In the genomic region with DNA sequence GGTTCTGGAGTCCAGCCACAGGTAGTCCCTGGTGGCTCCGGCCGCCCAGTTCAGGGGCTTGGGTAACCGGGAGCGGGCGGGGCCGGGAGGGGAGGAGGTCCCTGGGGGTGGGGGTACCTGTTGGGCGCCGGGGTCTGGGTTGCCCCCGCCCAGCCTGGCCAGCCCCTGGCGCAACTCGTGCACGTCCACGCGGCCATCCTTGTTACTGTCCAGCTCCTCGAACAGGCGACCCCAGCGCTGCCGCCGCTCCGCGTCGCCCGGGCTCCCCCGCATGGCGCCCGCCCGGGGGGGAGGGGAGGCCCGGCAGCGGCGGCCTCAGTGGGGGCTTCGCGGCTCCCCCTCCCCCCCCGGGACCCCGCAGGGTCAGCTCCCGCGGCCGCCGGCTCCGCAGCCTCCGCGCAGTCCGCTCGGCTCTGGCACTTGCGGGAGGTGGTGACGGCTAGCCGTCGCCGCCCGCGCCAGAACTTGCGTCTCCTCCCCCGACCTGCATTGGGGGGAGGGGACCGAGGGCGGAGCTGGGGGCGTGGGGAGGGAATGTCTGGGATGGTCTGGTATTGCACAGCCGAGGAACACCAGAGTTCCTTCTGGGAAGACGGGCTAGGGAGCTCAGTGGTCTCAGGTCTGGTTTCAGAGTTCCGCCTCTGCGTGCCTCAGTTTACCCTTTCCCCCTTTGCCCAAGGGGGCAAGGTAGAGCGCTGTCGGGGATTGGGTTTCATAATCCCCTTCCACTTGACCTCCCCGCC, we compare ENCODE assay signal across 1 cellular context.
TF ChIP-seq lines count a peak whose summit lies in the region.

A gene (minus strand): TSS at position 437 of the 743 bp plus-strand sequence. CDS start 164 bp downstream, at position 273.

TF ChIP-seq in H1, 55 proteins besides CTCF, POLR2A, EP300 and RAD21 (continued from another document):
- TF ChIP-seq, protein P1, sequence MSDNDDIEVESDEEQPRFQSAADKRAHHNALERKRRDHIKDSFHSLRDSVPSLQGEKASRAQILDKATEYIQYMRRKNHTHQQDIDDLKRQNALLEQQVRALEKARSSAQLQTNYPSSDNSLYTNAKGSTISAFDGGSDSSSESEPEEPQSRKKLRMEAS (IDR thresholded peaks at IDR 0.05) = no peak
- TF ChIP-seq KDM5A (IDR thresholded peaks at IDR 0.05; ENCODE audit: low read length) = no peak
- no peak for TF ChIP-seq GTF2F1 (IDR thresholded peaks at IDR 0.05; ENCODE audit: borderline replicate concordance, low read depth, low read length)
- no peak for TF ChIP-seq NRF1 (IDR thresholded peaks at IDR 0.05; ENCODE audit: low read depth, low read length)
- TF ChIP-seq JUN (IDR thresholded peaks at IDR 0.05; ENCODE audit: low read depth, low read length) = no peak
- TF ChIP-seq CHD1 (IDR thresholded peaks at IDR 0.05; ENCODE audit: low read depth, low read length) = no peak
- no peak for TF ChIP-seq CEBPB (IDR thresholded peaks at IDR 0.05; ENCODE audit: low read depth, low read length)
- TF ChIP-seq SRF (IDR thresholded peaks at IDR 0.05; ENCODE audit: low read depth, low read length) = no peak
- TF ChIP-seq TCF12 (IDR thresholded peaks at IDR 0.05; ENCODE audit: low read depth, low read length) = no peak
- TF ChIP-seq SP1 (IDR thresholded peaks at IDR 0.05; ENCODE audit: low read depth, low read length) = no peak
- no peak for TF ChIP-seq POLR2AphosphoS5 (IDR thresholded peaks at IDR 0.05; ENCODE audit: low read depth, low read length)
- no peak for TF ChIP-seq SP4 (IDR thresholded peaks at IDR 0.05; ENCODE audit: low read length)
- no peak for TF ChIP-seq SP2 (IDR thresholded peaks at IDR 0.05; ENCODE audit: low read length)
- no peak for TF ChIP-seq RFX5 (IDR thresholded peaks at IDR 0.05; ENCODE audit: borderline replicate concordance, low read depth, low read length)
- peak; percentile 53; the same call in 1 of the 2 replicates for TF ChIP-seq CREB1 (IDR thresholded peaks at IDR 0.05)
- TF ChIP-seq TEAD4 (IDR thresholded peaks at IDR 0.05; ENCODE audit: low read depth, low read length) = no peak
- peak; percentile 89 for TF ChIP-seq KDM4A (IDR thresholded peaks at IDR 0.05; ENCODE audit: low read depth, low read length, severe bottlenecking)
- no peak for TF ChIP-seq TAF7 (optimal IDR thresholded peaks at IDR 0.05; ENCODE audit: borderline replicate concordance, low read depth, low read length)
- TF ChIP-seq, protein P2, sequence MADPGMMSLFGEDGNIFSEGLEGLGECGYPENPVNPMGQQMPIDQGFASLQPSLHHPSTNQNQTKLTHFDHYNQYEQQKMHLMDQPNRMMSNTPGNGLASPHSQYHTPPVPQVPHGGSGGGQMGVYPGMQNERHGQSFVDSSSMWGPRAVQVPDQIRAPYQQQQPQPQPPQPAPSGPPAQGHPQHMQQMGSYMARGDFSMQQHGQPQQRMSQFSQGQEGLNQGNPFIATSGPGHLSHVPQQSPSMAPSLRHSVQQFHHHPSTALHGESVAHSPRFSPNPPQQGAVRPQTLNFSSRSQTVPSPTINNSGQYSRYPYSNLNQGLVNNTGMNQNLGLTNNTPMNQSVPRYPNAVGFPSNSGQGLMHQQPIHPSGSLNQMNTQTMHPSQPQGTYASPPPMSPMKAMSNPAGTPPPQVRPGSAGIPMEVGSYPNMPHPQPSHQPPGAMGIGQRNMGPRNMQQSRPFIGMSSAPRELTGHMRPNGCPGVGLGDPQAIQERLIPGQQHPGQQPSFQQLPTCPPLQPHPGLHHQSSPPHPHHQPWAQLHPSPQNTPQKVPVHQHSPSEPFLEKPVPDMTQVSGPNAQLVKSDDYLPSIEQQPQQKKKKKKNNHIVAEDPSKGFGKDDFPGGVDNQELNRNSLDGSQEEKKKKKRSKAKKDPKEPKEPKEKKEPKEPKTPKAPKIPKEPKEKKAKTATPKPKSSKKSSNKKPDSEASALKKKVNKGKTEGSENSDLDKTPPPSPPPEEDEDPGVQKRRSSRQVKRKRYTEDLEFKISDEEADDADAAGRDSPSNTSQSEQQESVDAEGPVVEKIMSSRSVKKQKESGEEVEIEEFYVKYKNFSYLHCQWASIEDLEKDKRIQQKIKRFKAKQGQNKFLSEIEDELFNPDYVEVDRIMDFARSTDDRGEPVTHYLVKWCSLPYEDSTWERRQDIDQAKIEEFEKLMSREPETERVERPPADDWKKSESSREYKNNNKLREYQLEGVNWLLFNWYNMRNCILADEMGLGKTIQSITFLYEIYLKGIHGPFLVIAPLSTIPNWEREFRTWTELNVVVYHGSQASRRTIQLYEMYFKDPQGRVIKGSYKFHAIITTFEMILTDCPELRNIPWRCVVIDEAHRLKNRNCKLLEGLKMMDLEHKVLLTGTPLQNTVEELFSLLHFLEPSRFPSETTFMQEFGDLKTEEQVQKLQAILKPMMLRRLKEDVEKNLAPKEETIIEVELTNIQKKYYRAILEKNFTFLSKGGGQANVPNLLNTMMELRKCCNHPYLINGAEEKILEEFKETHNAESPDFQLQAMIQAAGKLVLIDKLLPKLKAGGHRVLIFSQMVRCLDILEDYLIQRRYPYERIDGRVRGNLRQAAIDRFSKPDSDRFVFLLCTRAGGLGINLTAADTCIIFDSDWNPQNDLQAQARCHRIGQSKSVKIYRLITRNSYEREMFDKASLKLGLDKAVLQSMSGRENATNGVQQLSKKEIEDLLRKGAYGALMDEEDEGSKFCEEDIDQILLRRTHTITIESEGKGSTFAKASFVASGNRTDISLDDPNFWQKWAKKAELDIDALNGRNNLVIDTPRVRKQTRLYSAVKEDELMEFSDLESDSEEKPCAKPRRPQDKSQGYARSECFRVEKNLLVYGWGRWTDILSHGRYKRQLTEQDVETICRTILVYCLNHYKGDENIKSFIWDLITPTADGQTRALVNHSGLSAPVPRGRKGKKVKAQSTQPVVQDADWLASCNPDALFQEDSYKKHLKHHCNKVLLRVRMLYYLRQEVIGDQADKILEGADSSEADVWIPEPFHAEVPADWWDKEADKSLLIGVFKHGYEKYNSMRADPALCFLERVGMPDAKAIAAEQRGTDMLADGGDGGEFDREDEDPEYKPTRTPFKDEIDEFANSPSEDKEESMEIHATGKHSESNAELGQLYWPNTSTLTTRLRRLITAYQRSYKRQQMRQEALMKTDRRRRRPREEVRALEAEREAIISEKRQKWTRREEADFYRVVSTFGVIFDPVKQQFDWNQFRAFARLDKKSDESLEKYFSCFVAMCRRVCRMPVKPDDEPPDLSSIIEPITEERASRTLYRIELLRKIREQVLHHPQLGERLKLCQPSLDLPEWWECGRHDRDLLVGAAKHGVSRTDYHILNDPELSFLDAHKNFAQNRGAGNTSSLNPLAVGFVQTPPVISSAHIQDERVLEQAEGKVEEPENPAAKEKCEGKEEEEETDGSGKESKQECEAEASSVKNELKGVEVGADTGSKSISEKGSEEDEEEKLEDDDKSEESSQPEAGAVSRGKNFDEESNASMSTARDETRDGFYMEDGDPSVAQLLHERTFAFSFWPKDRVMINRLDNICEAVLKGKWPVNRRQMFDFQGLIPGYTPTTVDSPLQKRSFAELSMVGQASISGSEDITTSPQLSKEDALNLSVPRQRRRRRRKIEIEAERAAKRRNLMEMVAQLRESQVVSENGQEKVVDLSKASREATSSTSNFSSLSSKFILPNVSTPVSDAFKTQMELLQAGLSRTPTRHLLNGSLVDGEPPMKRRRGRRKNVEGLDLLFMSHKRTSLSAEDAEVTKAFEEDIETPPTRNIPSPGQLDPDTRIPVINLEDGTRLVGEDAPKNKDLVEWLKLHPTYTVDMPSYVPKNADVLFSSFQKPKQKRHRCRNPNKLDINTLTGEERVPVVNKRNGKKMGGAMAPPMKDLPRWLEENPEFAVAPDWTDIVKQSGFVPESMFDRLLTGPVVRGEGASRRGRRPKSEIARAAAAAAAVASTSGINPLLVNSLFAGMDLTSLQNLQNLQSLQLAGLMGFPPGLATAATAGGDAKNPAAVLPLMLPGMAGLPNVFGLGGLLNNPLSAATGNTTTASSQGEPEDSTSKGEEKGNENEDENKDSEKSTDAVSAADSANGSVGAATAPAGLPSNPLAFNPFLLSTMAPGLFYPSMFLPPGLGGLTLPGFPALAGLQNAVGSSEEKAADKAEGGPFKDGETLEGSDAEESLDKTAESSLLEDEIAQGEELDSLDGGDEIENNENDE (IDR thresholded peaks at IDR 0.05; ENCODE audit: insufficient replicate concordance, low read length) = no peak
- TF ChIP-seq BACH1 (IDR thresholded peaks at IDR 0.05; ENCODE audit: low read length) = no peak
- TF ChIP-seq PHF8 (conservative IDR thresholded peaks at IDR 0.05; ENCODE audit: low read depth, low read length) = 0 out of 2 replicates have a peak, but pooled peaks have one; percentile 47
- TF ChIP-seq, protein P3, sequence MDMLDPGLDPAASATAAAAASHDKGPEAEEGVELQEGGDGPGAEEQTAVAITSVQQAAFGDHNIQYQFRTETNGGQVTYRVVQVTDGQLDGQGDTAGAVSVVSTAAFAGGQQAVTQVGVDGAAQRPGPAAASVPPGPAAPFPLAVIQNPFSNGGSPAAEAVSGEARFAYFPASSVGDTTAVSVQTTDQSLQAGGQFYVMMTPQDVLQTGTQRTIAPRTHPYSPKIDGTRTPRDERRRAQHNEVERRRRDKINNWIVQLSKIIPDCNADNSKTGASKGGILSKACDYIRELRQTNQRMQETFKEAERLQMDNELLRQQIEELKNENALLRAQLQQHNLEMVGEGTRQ (IDR thresholded peaks at IDR 0.05; ENCODE audit: low read length) = no peak
- TF ChIP-seq NANOG (IDR thresholded peaks at IDR 0.05; ENCODE audit: insufficient read depth, low read depth, low read length, poor library complexity, severe bottlenecking) = no peak
- peak; percentile 46; the same call in 1 of the 2 replicates for TF ChIP-seq KDM1A (IDR thresholded peaks at IDR 0.05; ENCODE audit: borderline replicate concordance, low read length)
- TF ChIP-seq CBX5 (IDR thresholded peaks at IDR 0.05; ENCODE audit: low read depth, low read length) = no peak
- TF ChIP-seq HDAC6 (IDR thresholded peaks at IDR 0.05; ENCODE audit: low read depth, low read length) = no peak
- TF ChIP-seq POU5F1 (IDR thresholded peaks at IDR 0.05; ENCODE audit: low read depth, low read length) = no peak
- TF ChIP-seq TAF1 (IDR thresholded peaks at IDR 0.05; ENCODE audit: low read depth, low read length) = 0 out of 2 replicates have a peak, but pooled peaks have one; percentile 3
- TF ChIP-seq ZNF274 (IDR thresholded peaks at IDR 0.05; ENCODE audit: borderline replicate concordance, extremely low read depth, low read length) = no peak
- TF ChIP-seq YY1 (IDR thresholded peaks at IDR 0.05; ENCODE audit: low read depth, low read length) = no peak
- TF ChIP-seq, protein P4, sequence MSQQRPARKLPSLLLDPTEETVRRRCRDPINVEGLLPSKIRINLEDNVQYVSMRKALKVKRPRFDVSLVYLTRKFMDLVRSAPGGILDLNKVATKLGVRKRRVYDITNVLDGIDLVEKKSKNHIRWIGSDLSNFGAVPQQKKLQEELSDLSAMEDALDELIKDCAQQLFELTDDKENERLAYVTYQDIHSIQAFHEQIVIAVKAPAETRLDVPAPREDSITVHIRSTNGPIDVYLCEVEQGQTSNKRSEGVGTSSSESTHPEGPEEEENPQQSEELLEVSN (IDR thresholded peaks at IDR 0.05) = no peak
- no peak for TF ChIP-seq SIX5 (IDR thresholded peaks at IDR 0.05; ENCODE audit: low read depth, low read length)
- no peak for TF ChIP-seq BRCA1 (IDR thresholded peaks at IDR 0.05; ENCODE audit: low read depth, low read length)
- TF ChIP-seq RBBP5 (IDR thresholded peaks at IDR 0.05; ENCODE audit: borderline replicate concordance, low read depth, low read length) = 0 out of 2 replicates have a peak, but pooled peaks have one; percentile 14
- TF ChIP-seq CHD2 (IDR thresholded peaks at IDR 0.05; ENCODE audit: low read length) = no peak
- TF ChIP-seq, protein P5, sequence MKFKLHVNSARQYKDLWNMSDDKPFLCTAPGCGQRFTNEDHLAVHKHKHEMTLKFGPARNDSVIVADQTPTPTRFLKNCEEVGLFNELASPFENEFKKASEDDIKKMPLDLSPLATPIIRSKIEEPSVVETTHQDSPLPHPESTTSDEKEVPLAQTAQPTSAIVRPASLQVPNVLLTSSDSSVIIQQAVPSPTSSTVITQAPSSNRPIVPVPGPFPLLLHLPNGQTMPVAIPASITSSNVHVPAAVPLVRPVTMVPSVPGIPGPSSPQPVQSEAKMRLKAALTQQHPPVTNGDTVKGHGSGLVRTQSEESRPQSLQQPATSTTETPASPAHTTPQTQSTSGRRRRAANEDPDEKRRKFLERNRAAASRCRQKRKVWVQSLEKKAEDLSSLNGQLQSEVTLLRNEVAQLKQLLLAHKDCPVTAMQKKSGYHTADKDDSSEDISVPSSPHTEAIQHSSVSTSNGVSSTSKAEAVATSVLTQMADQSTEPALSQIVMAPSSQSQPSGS (IDR thresholded peaks at IDR 0.05; ENCODE audit: low read length) = no peak
- TF ChIP-seq FOSL1 (IDR thresholded peaks at IDR 0.05; ENCODE audit: insufficient read depth, low read depth, low read length) = no peak
- TF ChIP-seq ASH2L (IDR thresholded peaks at IDR 0.05; ENCODE audit: low read length) = no peak
- no peak for TF ChIP-seq SUZ12 (IDR thresholded peaks at IDR 0.05; ENCODE audit: low read length)
- TF ChIP-seq JUND (IDR thresholded peaks at IDR 0.05; ENCODE audit: low read length) = no peak
- TF ChIP-seq RNF2 (IDR thresholded peaks at IDR 0.05; ENCODE audit: borderline replicate concordance, low read depth, low read length, missing control alignments, poor library complexity, severe bottlenecking) = no peak
- TF ChIP-seq, protein P6, sequence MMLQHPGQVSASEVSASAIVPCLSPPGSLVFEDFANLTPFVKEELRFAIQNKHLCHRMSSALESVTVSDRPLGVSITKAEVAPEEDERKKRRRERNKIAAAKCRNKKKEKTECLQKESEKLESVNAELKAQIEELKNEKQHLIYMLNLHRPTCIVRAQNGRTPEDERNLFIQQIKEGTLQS (IDR thresholded peaks at IDR 0.05; ENCODE audit: insufficient read depth, low read depth, low read length) = no peak
- TF ChIP-seq HDAC2 (IDR thresholded peaks at IDR 0.05; ENCODE audit: borderline replicate concordance in 1 of 2, low read depth in 2 of 2, low read length in 2 of 2) = no peak
- TF ChIP-seq GABPA (IDR thresholded peaks at IDR 0.05; ENCODE audit: borderline replicate concordance, insufficient read depth, low read length) = no peak
- no peak for TF ChIP-seq BCL11A (IDR thresholded peaks at IDR 0.05; ENCODE audit: low read depth in 2 of 2, low read length in 2 of 2)
- TF ChIP-seq MAFK (IDR thresholded peaks at IDR 0.05; ENCODE audit: low read depth, low read length) = no peak
- TF ChIP-seq SAP30 (IDR thresholded peaks at IDR 0.05; ENCODE audit: insufficient read depth, insufficient replicate concordance, low read length) = no peak
- TF ChIP-seq CBX8 (IDR thresholded peaks at IDR 0.05; ENCODE audit: borderline replicate concordance, low read depth, low read length) = no peak
- no peak for TF ChIP-seq SIN3A (conservative IDR thresholded peaks at IDR 0.05 in 1 of 2, IDR thresholded peaks at IDR 0.05 in 1 of 2; ENCODE audit: low read depth in 1 of 2, low read length in 2 of 2)
